Comparison of ENCODE assay signal across 8 cellular contexts in genomic region chr14:39467889-39468524, GRCh38. TPM values are rescaled to one million over a fixed set of nuclear protein-coding genes. Genes with fewer than 3 reads are reported as not detected.
DNase-seq lines count a peak whose midpoint lies in the region; ATAC-seq and TF ChIP-seq lines count a peak whose summit lies in the region.

No MANE protein-coding gene starts in this region.

- intact Hi-C loops in Right ventricle myocardium inferior (cut with DNase I) (no loop called here), OCI-LY7 (cut with micrococcal nuclease; ENCODE audit: unreplicated experiment) (no loop called here)

- no TSS peak for BruUV-seq in OCI-LY7 (replicated peaks; lab: Mats Ljungman, UMichigan)

- no peak overlapping the region for H3K4me2 ChIP-seq in OCI-LY7 (ENCODE audit: low read length)

- no peak overlapping the region for H3K27ac ChIP-seq in cardiac muscle cell
- H3K27ac ChIP-seq in OCI-LY7 (ENCODE audit: low read depth, low read length, poor library complexity, severe bottlenecking) = no peak overlapping the region

- H3K9me2 ChIP-seq in OCI-LY7 (ENCODE audit: insufficient read depth, low read length) = no peaks in the 10 kb centered on the region

- no peaks in the 10 kb centered on the region for H3K27me3 ChIP-seq in cardiac muscle cell

- H3K79me2 ChIP-seq in OCI-LY7 (ENCODE audit: insufficient read depth, low read depth, low read length) = no peaks in the 10 kb centered on the region

- H4K20me1 ChIP-seq in OCI-LY7 (ENCODE audit: insufficient read depth, low read length) = no peaks in the 10 kb centered on the region

- POLR2A ChIA-PET in OCI-LY7 (lab: Charles Lee) = interaction anchor here (1.0 kb wide), 1 partner anchor 13 kb away, joined by 3 read pairs; no protein-coding TSS in a partner anchor

- H3K36me3 ChIP-seq in cardiac muscle cell = no peaks in the 10 kb centered on the region
- H3K36me3 ChIP-seq in OCI-LY7 (ENCODE audit: insufficient read depth, low read length) = no peaks in the 10 kb centered on the region

- no peaks in the 10 kb centered on the region for H3K9me3 ChIP-seq in cardiac muscle cell (ENCODE audit: low read depth)
- H3K9me3 ChIP-seq in OCI-LY7 (ENCODE audit: low read length) = no peaks in the 10 kb centered on the region; the same call in 1 of the 2 replicates

- no peak for ATAC-seq in Right ventricle myocardium inferior
- peak; percentile 56 for ATAC-seq in HG02759 (IDR thresholded peaks at IDR 0.05; ENCODE audit: unreplicated experiment)

- peak; percentile 52 for TF ChIP-seq CTCF in cardiac muscle cell (IDR thresholded peaks at IDR 0.05; ENCODE audit: low read depth, low read length)
- TF ChIP-seq CTCF in OCI-LY7 (conservative IDR thresholded peaks at IDR 0.05; ENCODE audit: low read length) = peak; percentile 76

- CTCF ChIA-PET in OCI-LY7 (lab: Charles Lee; ENCODE audit: unreplicated experiment) = no interaction called here

- no peak overlapping the region for H3K4me3 ChIP-seq in cardiac muscle cell
- H3K4me3 ChIP-seq in OCI-LY7 (ENCODE audit: low read depth, low read length, poor library complexity, severe bottlenecking) = no peak overlapping the region

- H2AFZ ChIP-seq in OCI-LY7 (ENCODE audit: low read length) = no peak overlapping the region

- DNase-seq in cardiac muscle cell (ENCODE audit: low read depth in 1 of 2, low spot score in 1 of 2) = peak; percentile 42 to 58
- no peak for DNase-seq in Right ventricle myocardium inferior (ENCODE audit: missing footprints)
- peak; percentile 39 for DNase-seq in OCI-LY7 (ENCODE audit: low spot score)
- DNase-seq in glomerular endothelial cell (ENCODE audit: extremely low read depth, low read depth, low spot score) = peak; percentile 14
- no peak for DNase-seq in NCI-H510A (lab: John Stamatoyannopoulos, UW)
- no peak for DNase-seq in cerebellar nuclear complex (lab: John Stamatoyannopoulos, UW)
- no peak for DNase-seq in germinal center (ENCODE audit: low spot score)

- H3K4me1 ChIP-seq in cardiac muscle cell (ENCODE audit: low read depth) (no peaks in the 10 kb centered on the region), OCI-LY7 (ENCODE audit: insufficient read depth, low read length, poor library complexity, severe bottlenecking) (no peaks in the 10 kb centered on the region)

RNA-seq across cellular contexts. Expression of gene FBXO33, which starts 35.8 kb away (rescaled TPM):
- total RNA-seq in cardiac muscle cell (13.6 and 14.7 TPM in 2 replicates), Right ventricle myocardium inferior (4.0 TPM), OCI-LY7 (2022) (16.6 and 17.4 TPM in 2 replicates), glomerular endothelial cell (5.5 and 7.8 TPM in 2 replicates)
- 12.8 and 14.0 TPM in 2 replicates for polyA plus RNA-seq in cardiac muscle cell
- total RNA-seq in OCI-LY7 (2014; rRNA removed; shearing (Covaris generic)) = 14.2 and 19.8 TPM in 2 replicates

Comparison
In these comparisons a context has a peak if more than half of its experiments do, and no peak if none do; other contexts are left out.
1. DNase-seq: peak in cardiac muscle cell (2 of 2), OCI-LY7 (single experiment) and glomerular endothelial cell (single experiment); none in Right ventricle myocardium inferior (single experiment), NCI-H510A (single experiment), cerebellar nuclear complex (0 of 2) and germinal center (single experiment).